Comparison of ENCODE assay signal across 13 cellular contexts in genomic region chr21:28207776-28208175, GRCh38.
DNase-seq lines count a peak whose midpoint lies in the region; ATAC-seq, FAIRE-seq and TF ChIP-seq lines count a peak whose summit lies in the region.
"Had no signal": no experiment of that assay in that cellular context is flagged by ENCODE, and none has a peak within 500 bp of the region (broad histone marks: within the 10 kb centered on the region; RNA-seq: fewer than 3 reads in every experiment).

No MANE protein-coding gene starts in this region.

- no peak overlapping the region for H3K23ac ChIP-seq in neuronal stem cell (ENCODE audit: low read depth, low read length, poor library complexity)

- H2AK5ac ChIP-seq in neuronal stem cell (ENCODE audit: low read depth, low read length) = no peak overlapping the region

- H3K36me3 Mint-ChIP-seq in activated CD4-positive, alpha-beta T cell treated with anti-CD3 and anti-CD28 coated beads for 36 hours (ENCODE audit: low read depth) = no peaks in the 10 kb centered on the region

- TF ChIP-seq CTCF in BE2C (IDR thresholded peaks at IDR 0.05; ENCODE audit: low read depth, low read length) (no peak), bronchial epithelial cell (IDR thresholded peaks at IDR 0.05; ENCODE audit: insufficient read depth, low read length, severe bottlenecking) (no peak)

- H3K4me1 Mint-ChIP-seq in activated CD4-positive, alpha-beta T cell treated with anti-CD3 and anti-CD28 coated beads for 36 hours = no peaks in the 10 kb centered on the region

- no peaks in the 10 kb centered on the region for H4K20me1 ChIP-seq in Karpas-422 (ENCODE audit: insufficient read depth, low read depth, low read length)

- no peak overlapping the region for H2BK5ac ChIP-seq in neuronal stem cell (ENCODE audit: low read length)

- H3K9ac ChIP-seq in Karpas-422 (ENCODE audit: low read length) (no peak overlapping the region), neuronal stem cell (ENCODE audit: low read depth, low read length, poor library complexity) (no peak overlapping the region)

- H3K27me3 ChIP-seq in BE2C (no peaks in the 10 kb centered on the region), Karpas-422 (ENCODE audit: low read length) (no peaks in the 10 kb centered on the region), bronchial epithelial cell (ENCODE audit: control insufficient read depth, insufficient read depth, low read length) (no peaks in the 10 kb centered on the region), neuronal stem cell (ENCODE audit: control insufficient read depth in 3 of 3, insufficient read depth in 3 of 3, low read depth in 1 of 3, low read length in 3 of 3) (no peaks in the 10 kb centered on the region)

- H3K27me3 Mint-ChIP-seq in activated CD4-positive, alpha-beta T cell treated with anti-CD3 and anti-CD28 coated beads for 36 hours = no peaks in the 10 kb centered on the region
- H3K27me3 Mint-ChIP-seq: activated T-cell treated with anti-CD3 and anti-CD28 coated beads, Interleukin-2, amount 50 U/mL, for 24 hours; CD4-positive, alpha-beta T cell had no signal

- no peak overlapping the region for H4K91ac ChIP-seq in neuronal stem cell (ENCODE audit: low read depth, low read length, poor library complexity)

- H3K36me3 ChIP-seq in BE2C (peaks cover 12% of the 10 kb centered on the region), Karpas-422 (ENCODE audit: insufficient read depth, low read length) (no peaks in the 10 kb centered on the region), bronchial epithelial cell (ENCODE audit: control insufficient read depth, insufficient read depth, low read length) (no peaks in the 10 kb centered on the region), neuronal stem cell (replicated peaks in 1 of 2; ENCODE audit: control insufficient read depth in 2 of 2, insufficient read depth in 2 of 2, low read length in 2 of 2) (no peaks in the 10 kb centered on the region)
- H3K36me3 ChIP-seq: prostate gland had no signal

- no peaks in the 10 kb centered on the region for H3K9me2 ChIP-seq in Karpas-422 (replicated peaks; ENCODE audit: insufficient read depth, low read length)

- H3K4ac ChIP-seq in neuronal stem cell (ENCODE audit: low read length) = no peak overlapping the region

- no peaks in the 10 kb centered on the region for H3K9me3 Mint-ChIP-seq in activated CD4-positive, alpha-beta T cell treated with anti-CD3 and anti-CD28 coated beads for 36 hours (ENCODE audit: low read depth)
- H3K9me3 Mint-ChIP-seq: activated T-cell treated with anti-CD3 and anti-CD28 coated beads, Interleukin-2, amount 50 U/mL, for 24 hours had no signal

- H3K4me3 Mint-ChIP-seq in activated CD4-positive, alpha-beta T cell treated with anti-CD3 and anti-CD28 coated beads for 36 hours = no peak overlapping the region
- H3K4me3 Mint-ChIP-seq: activated T-cell treated with anti-CD3 and anti-CD28 coated beads, Interleukin-2, amount 50 U/mL, for 24 hours; CD4-positive, alpha-beta T cell had no signal

- no peaks in the 10 kb centered on the region for H3K79me1 ChIP-seq in neuronal stem cell (ENCODE audit: low read depth, low read length)

- H3K79me2 ChIP-seq in Karpas-422 (ENCODE audit: low read length) = no peaks in the 10 kb centered on the region

- H2AFZ ChIP-seq in Karpas-422 (ENCODE audit: low read length) (peak overlapping the region; percentile 36; the same call in 1 of the 2 replicates), neuronal stem cell (ENCODE audit: low read length) (no peak overlapping the region)

- WGBS in neuronal stem cell (ENCODE audit: extremely low coverage in 2 of 2, insufficient read length in 2 of 2, insufficient replicate concordance in 1 of 2), 2 donors = no CpG with 5 or more reads among the region's 5 CpGs

- DNase-seq in BE2C (peak; percentile 46), Karpas-422 (no peak), bronchial epithelial cell (ENCODE audit: low read depth) (peak; percentile 74), myocyte (ENCODE audit: low read depth) (peak; percentile 26), activated T-cell treated with anti-CD3 and anti-CD28 coated beads for 4 hours (no peak), neuronal stem cell (ENCODE audit: low spot score) (no peak)
- DNase-seq in activated CD4-positive, alpha-beta T cell treated with anti-CD3 and anti-CD28 coated beads for 36 hours = no peak
- DNase-seq: activated T-cell treated with anti-CD3 and anti-CD28 coated beads, Interleukin-2, amount 50 U/mL, for 24 hours; CD4-positive, alpha-beta T cell; MM.1S; stimulated activated naive CD4-positive, alpha-beta T cell treated with Interleukin-2 at 50 U/mL for 16 hours had no signal

- no peak overlapping the region for H3K14ac ChIP-seq in neuronal stem cell (ENCODE audit: low read length)

- CTCF ChIA-PET in activated CD4-positive, alpha-beta T cell treated with anti-CD3 and anti-CD28 coated beads for 36 hours (lab: Charles Lee) = no interaction called here

- POLR2A ChIA-PET in activated CD4-positive, alpha-beta T cell treated with anti-CD3 and anti-CD28 coated beads for 36 hours (lab: Charles Lee) = no interaction called here

- no peak overlapping the region for H2BK15ac ChIP-seq in neuronal stem cell (ENCODE audit: low read length)

- H3K4me1 ChIP-seq in BE2C (peaks cover 12% of the 10 kb centered on the region), Karpas-422 (ENCODE audit: low read length) (peaks cover 8% of the 10 kb centered on the region), neuronal stem cell (ENCODE audit: control insufficient read depth in 2 of 2, insufficient read depth in 1 of 2, low read depth in 1 of 2, low read length in 2 of 2) (no peaks in the 10 kb centered on the region)
- H3K4me1 ChIP-seq: prostate gland had no signal

- H4K8ac ChIP-seq in neuronal stem cell (ENCODE audit: low read depth, low read length) = no peak overlapping the region

- peak overlapping the region; percentile 45 for H3K4me2 ChIP-seq in Karpas-422 (ENCODE audit: low read depth, low read length, poor library complexity, severe bottlenecking)
- H3K4me2 ChIP-seq in neuronal stem cell (ENCODE audit: insufficient read depth, low read length, poor library complexity, severe bottlenecking) = no peak overlapping the region

- ATAC-seq in activated CD4-positive, alpha-beta T cell treated with anti-CD3 and anti-CD28 coated beads for 36 hours = no peak
- ATAC-seq in HG03039 (IDR thresholded peaks at IDR 0.05; ENCODE audit: unreplicated experiment) = no peak

- H2BK120ac ChIP-seq in neuronal stem cell (ENCODE audit: low read depth, low read length) = no peak overlapping the region

- H3K18ac ChIP-seq in neuronal stem cell (ENCODE audit: low read length) = no peak overlapping the region

- no peak overlapping the region for H3K27ac ChIP-seq in Karpas-422 (ENCODE audit: low read length)
- H3K27ac ChIP-seq in neuronal stem cell (replicated peaks; ENCODE audit: low read length) = no peak overlapping the region
- H3K27ac ChIP-seq: prostate gland had no signal

- intact Hi-C loops in activated CD4-positive, alpha-beta T cell treated with anti-CD3 and anti-CD28 coated beads for 36 hours (cut with DNase I, micrococcal nuclease) = no loop called here

- H3K4me3 ChIP-seq in BE2C (ENCODE audit: low read depth, low read length) (no peak overlapping the region), Karpas-422 (ENCODE audit: low read length) (no peak overlapping the region), bronchial epithelial cell (ENCODE audit: low read depth, low read length) (no peak overlapping the region), neuronal stem cell (ENCODE audit: low read length in 2 of 2) (no peak overlapping the region)
- H3K4me3 ChIP-seq: prostate gland had no signal

- no peak overlapping the region for H2BK12ac ChIP-seq in neuronal stem cell (ENCODE audit: low read length)

- no peak overlapping the region for H3K27ac Mint-ChIP-seq in activated CD4-positive, alpha-beta T cell treated with anti-CD3 and anti-CD28 coated beads for 36 hours
- H3K27ac Mint-ChIP-seq: activated T-cell treated with anti-CD3 and anti-CD28 coated beads, Interleukin-2, amount 50 U/mL, for 24 hours; CD4-positive, alpha-beta T cell had no signal

- no peak for FAIRE-seq in bronchial epithelial cell (lab: Jason Lieb, UNC)

- H3K9me3 ChIP-seq in BE2C (no peaks in the 10 kb centered on the region), Karpas-422 (ENCODE audit: low read length) (no peaks in the 10 kb centered on the region), neuronal stem cell (replicated peaks in 1 of 2; ENCODE audit: control insufficient read depth in 2 of 2, insufficient read depth in 1 of 2, low read depth in 1 of 2, low read length in 2 of 2) (no peaks in the 10 kb centered on the region)
- H3K9me3 ChIP-seq: prostate gland had no signal

Comparison
In these comparisons a context has a peak if more than half of its experiments do, and no peak if none do; other contexts are left out.
1. DNase-seq: peak in BE2C (single experiment), bronchial epithelial cell (single experiment) and myocyte (single experiment); none in Karpas-422 (single experiment), activated T-cell treated with anti-CD3 and anti-CD28 coated beads for 4 hours (single experiment), activated CD4-positive, alpha-beta T cell treated with anti-CD3 and anti-CD28 coated beads for 36 hours (single experiment) and neuronal stem cell (single experiment).